In genomic region chr14:68513137-68513536, GRCh38 we compare ENCODE assay signal across 15 cellular contexts.
DNase-seq lines count a peak whose midpoint lies in the region; ATAC-seq and TF ChIP-seq lines count a peak whose summit lies in the region.
"Had no signal": no experiment of that assay in that cellular context is flagged by ENCODE, and none has a peak within 500 bp of the region (broad histone marks: within the 10 kb centered on the region; RNA-seq: fewer than 3 reads in every experiment).

No MANE protein-coding gene starts in this region.

- peak overlapping the region; percentile 52 for H3K14ac ChIP-seq in trophoblast cell (ENCODE audit: low read length)

- peak; percentile 34 for DNase-seq in Daoy (ENCODE audit: low read depth)
- no peak for DNase-seq in breast epithelium (ENCODE audit: low spot score in 2 of 2)
- DNase-seq in trophoblast cell: no peak
- no peak for DNase-seq in NCI-H1048 (lab: John Stamatoyannopoulos, UW)
- DNase-seq in stimulated activated CD4-positive, alpha-beta T cell treated with anti-CD3 and anti-CD28 coated beads, Interleukin-4, amount 100 ng/mL, for 4 hours: no peak
- DNase-seq in NCI-H1436 treated with DMSO at 0.1 percent for 48 hours (lab: John Stamatoyannopoulos, UW): no peak
- DNase-seq: activated CD4-positive, alpha-beta T cell treated with anti-CD3 and anti-CD28 coated beads, Interleukin-2, amount 10 ng/mL, durations not matched to agents 7 days and 5 days; activated naive CD4-positive, alpha-beta T cell treated with anti-CD3 and anti-CD28 coated beads for 36 hours; colonic mucosa; KG1; NCI-H446 treated with DMSO at 0.1 percent for 48 hours; psoas muscle had no signal

- no peak overlapping the region for H2AFZ ChIP-seq in trophoblast cell (ENCODE audit: insufficient read depth, low read length, poor library complexity)

- peak overlapping the region; percentile 70 for H2BK120ac ChIP-seq in trophoblast cell (ENCODE audit: insufficient read depth, low read length, poor library complexity)

- TF ChIP-seq POLR2A in breast epithelium (IDR thresholded peaks at IDR 0.05): no peak

- WGBS in trophoblast cell (ENCODE audit: extremely low coverage, insufficient coverage, insufficient read length): no CpG with 5 or more reads among the region's 2 CpGs

- peak overlapping the region; percentile 73 for H3K18ac ChIP-seq in trophoblast cell (ENCODE audit: low read length)

- no peak for TF ChIP-seq CTCF in breast epithelium (IDR thresholded peaks at IDR 0.05)

- H3K9me3 ChIP-seq in breast epithelium (no peaks in the 10 kb centered on the region), trophoblast cell (ENCODE audit: insufficient read depth, low read depth, low read length) (peaks cover 2% of the 10 kb centered on the region)
- H3K9me3 ChIP-seq: colonic mucosa, psoas muscle had no signal

- H3K36me3 ChIP-seq in breast epithelium (no peaks in the 10 kb centered on the region), trophoblast cell (ENCODE audit: control insufficient read depth in 1 of 2, insufficient read depth in 2 of 2, low read length in 2 of 2) (no peaks in the 10 kb centered on the region)
- H3K36me3 ChIP-seq: colonic mucosa had no signal

- H3K4me3 ChIP-seq in breast epithelium: no peak overlapping the region
- no peak overlapping the region for H3K4me3 ChIP-seq in trophoblast cell (ENCODE audit: low read depth, low read length)
- H3K4me3 ChIP-seq: colonic mucosa, psoas muscle had no signal

- H3K4me2 ChIP-seq in trophoblast cell (ENCODE audit: low read length): no peak overlapping the region

- H2AK5ac ChIP-seq in trophoblast cell (ENCODE audit: low read length): peak overlapping the region; percentile 60

- peak overlapping the region; percentile 30 for H3K4ac ChIP-seq in trophoblast cell (ENCODE audit: low read depth, low read length)

- H3K9ac ChIP-seq in trophoblast cell (ENCODE audit: low read length): no peak overlapping the region

- peak overlapping the region; percentile 62 for H2BK5ac ChIP-seq in trophoblast cell (ENCODE audit: low read depth, low read length, poor library complexity)

- intact Hi-C loops in breast epithelium (cut with DNase I; ENCODE audit: low total_unique reads): no loop called here

- H3K79me2 ChIP-seq in trophoblast cell (ENCODE audit: control insufficient read depth, insufficient read depth, low read length, poor library complexity): peaks cover 2% of the 10 kb centered on the region

- no peak overlapping the region for H4K12ac ChIP-seq in trophoblast cell (ENCODE audit: low read depth, low read length)

- H3K27me3 ChIP-seq in breast epithelium (no peaks in the 10 kb centered on the region), trophoblast cell (ENCODE audit: insufficient read depth, low read length) (no peaks in the 10 kb centered on the region)
- H3K27me3 ChIP-seq: colonic mucosa had no signal

- H4K91ac ChIP-seq in trophoblast cell (ENCODE audit: low read depth, low read length): peak overlapping the region; percentile 87

- H3K23ac ChIP-seq in trophoblast cell (ENCODE audit: low read length): no peak overlapping the region

- H3K4me1 ChIP-seq in breast epithelium (peaks cover 22 to 41% of the 10 kb centered on the region in 2 donors), trophoblast cell (ENCODE audit: control insufficient read depth in 1 of 2, insufficient read depth in 2 of 2, low read length in 2 of 2) (peaks cover 23 to 24% of the 10 kb centered on the region in 2 experiments)
- H3K4me1 ChIP-seq: colonic mucosa had no signal

- H3K79me1 ChIP-seq in trophoblast cell (ENCODE audit: low read length): peaks cover 38% of the 10 kb centered on the region

- H3K27ac ChIP-seq in breast epithelium (peak overlapping the region; percentile 89 to 91), trophoblast cell (ENCODE audit: low read depth, low read length) (peak overlapping the region; percentile 74)
- H3K27ac ChIP-seq: C4-2B, colonic mucosa, psoas muscle had no signal

- ATAC-seq in HG03135 (IDR thresholded peaks at IDR 0.05; ENCODE audit: unreplicated experiment) (peak; percentile 8), GM18520 (IDR thresholded peaks at IDR 0.05; ENCODE audit: unreplicated experiment) (no peak)
- ATAC-seq: psoas muscle had no signal

- peak overlapping the region; percentile 55 for H4K8ac ChIP-seq in trophoblast cell (ENCODE audit: low read depth, low read length)

- H2BK12ac ChIP-seq in trophoblast cell (ENCODE audit: low read length): peak overlapping the region; percentile 91
